In the genomic region with DNA sequence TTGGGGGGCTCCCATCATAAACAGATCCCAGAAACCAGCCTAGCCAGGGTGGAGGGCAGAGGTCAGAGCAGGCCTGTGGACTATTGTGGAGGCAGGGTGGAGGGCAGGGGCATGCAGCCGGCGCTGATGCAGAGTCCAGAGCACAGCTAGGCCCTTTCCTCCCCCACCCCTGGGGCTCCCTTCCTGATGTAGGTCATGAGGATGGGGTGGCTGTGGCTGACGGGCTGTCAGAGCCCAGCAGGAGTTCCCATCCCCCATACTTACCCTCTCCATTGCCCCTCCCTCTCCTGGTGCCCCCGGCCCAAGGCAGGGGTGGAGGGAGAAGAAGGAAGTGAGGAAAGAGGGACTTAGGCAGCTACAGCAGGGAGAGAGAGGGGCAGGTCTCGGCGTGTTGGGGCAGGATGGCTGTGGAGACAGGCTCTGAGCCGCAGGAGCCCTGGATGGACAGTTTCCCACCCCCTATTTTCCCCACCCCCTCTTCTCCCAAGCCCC, we compare ENCODE assay signal across 9 cellular contexts. TPM values are rescaled to one million over a fixed set of nuclear protein-coding genes. Genes with fewer than 3 reads are reported as not detected.
DNase-seq lines count a peak whose midpoint lies in the region; ATAC-seq and TF ChIP-seq lines count a peak whose summit lies in the region.
"Had no signal": no experiment of that assay in that cellular context is flagged by ENCODE, and none has a peak within 500 bp of the region (broad histone marks: within the 10 kb centered on the region; RNA-seq: fewer than 3 reads in every experiment).

No MANE protein-coding gene starts in this region.

- H3K27me3 ChIP-seq in tibial artery = no peaks in the 10 kb centered on the region

- peaks cover 16 to 22% of the 10 kb centered on the region in 2 donors for H3K4me1 Mint-ChIP-seq in effector memory CD8-positive, alpha-beta T cell (ENCODE audit: low read depth in 2 of 2)
- peaks cover 26% of the 10 kb centered on the region for H3K4me1 Mint-ChIP-seq in progenitor cell of endocrine pancreas (ENCODE audit: low read depth)

- peak overlapping the region; percentile 62 to 77 for H3K4me3 Mint-ChIP-seq in effector memory CD8-positive, alpha-beta T cell
- peak overlapping the region; percentile 85 for H3K4me3 Mint-ChIP-seq in progenitor cell of endocrine pancreas (ENCODE audit: low read depth)

- H3K36me3 ChIP-seq in tibial artery = peaks cover 13 to 21% (median 19%) of the 10 kb centered on the region in 3 donors

- H3K36me3 Mint-ChIP-seq in effector memory CD8-positive, alpha-beta T cell (ENCODE audit: insufficient read depth) = peaks cover 14% of the 10 kb centered on the region
- H3K36me3 Mint-ChIP-seq in progenitor cell of endocrine pancreas (ENCODE audit: insufficient read depth) = peaks cover 6% of the 10 kb centered on the region

- no peaks in the 10 kb centered on the region for H3K9me3 ChIP-seq in tibial artery

- intact Hi-C loops in tibial artery (cut with DNase I; ENCODE audit: low total_unique reads) = no loop called here

- no peak for ATAC-seq in effector memory CD8-positive, alpha-beta T cell (replicated peaks)
- ATAC-seq in HG03159 (IDR thresholded peaks at IDR 0.05; ENCODE audit: unreplicated experiment) = no peak

- H3K4me3 ChIP-seq in tibial artery = no peak overlapping the region

- peak overlapping the region in 1 of 2 donors; percentile 39 for H3K27ac Mint-ChIP-seq in effector memory CD8-positive, alpha-beta T cell
- no peak overlapping the region for H3K27ac Mint-ChIP-seq in progenitor cell of endocrine pancreas

- DNase-seq in DMS53 (lab: John Stamatoyannopoulos, UW) (peak; percentile 42), DMS53 treated with DMSO at 0.1 percent for 48 hours (lab: John Stamatoyannopoulos, UW; ENCODE audit: unreplicated experiment) (no peak), NOMO-1 treated with DMSO at 0.1 percent for 48 hours (lab: John Stamatoyannopoulos, UW; ENCODE audit: unreplicated experiment) (peak; percentile 39), progenitor cell of endocrine pancreas (ENCODE audit: low spot score, unreplicated experiment) (no peak), MV-4-11 (lab: John Stamatoyannopoulos, UW) (no peak), tibial artery (no peak)
- no peak for DNase-seq in effector memory CD8-positive, alpha-beta T cell
- DNase-seq: activated T-cell treated with anti-CD3 and anti-CD28 coated beads, Interleukin-2, amount 50 U/mL, for 1 hour had no signal

- H3K4me1 ChIP-seq in tibial artery = peaks cover 0 to 30% (median 6%) of the 10 kb centered on the region in 4 donors

- H3K27me3 Mint-ChIP-seq in effector memory CD8-positive, alpha-beta T cell = no peaks in the 10 kb centered on the region
- peaks cover 7% of the 10 kb centered on the region for H3K27me3 Mint-ChIP-seq in progenitor cell of endocrine pancreas

- no peaks in the 10 kb centered on the region for H3K9me3 Mint-ChIP-seq in effector memory CD8-positive, alpha-beta T cell
- H3K9me3 Mint-ChIP-seq in progenitor cell of endocrine pancreas (ENCODE audit: low read depth) = no peaks in the 10 kb centered on the region

- H3K27ac ChIP-seq in tibial artery = peak overlapping the region in 1 of 2 donors; percentile 23

- TF ChIP-seq CTCF in progenitor cell of endocrine pancreas (IDR thresholded peaks at IDR 0.05; ENCODE audit: unreplicated experiment) (no peak), tibial artery (IDR thresholded peaks at IDR 0.05) (no peak)

RNA-seq across cellular contexts. Expression of gene ZNF385A, which starts 5.7 kb away (rescaled TPM):
- total RNA-seq in progenitor cell of endocrine pancreas = 15.6 and 16.6 TPM in 2 replicates

RNA-seq across cellular contexts. Expression of gene GPR84, which starts 25.9 kb away (rescaled TPM):
- not detected in 2 replicates for total RNA-seq in progenitor cell of endocrine pancreas

RNA-seq across cellular contexts. Expression of gene ITGA5, which starts 28.8 kb away (rescaled TPM):
- total RNA-seq in progenitor cell of endocrine pancreas = 32.2 and 37.8 TPM in 2 replicates

Comparison
In these comparisons a context has a peak if more than half of its experiments do, and no peak if none do; other contexts are left out.
1. DNase-seq: peak in DMS53 (single experiment) and NOMO-1 treated with DMSO at 0.1 percent for 48 hours (single experiment); none in DMS53 treated with DMSO at 0.1 percent for 48 hours (single experiment), effector memory CD8-positive, alpha-beta T cell (0 of 3), progenitor cell of endocrine pancreas (single experiment), MV-4-11 (single experiment) and tibial artery (0 of 2).